8 cellular contexts compared by ENCODE assay signal in the genomic region with DNA sequence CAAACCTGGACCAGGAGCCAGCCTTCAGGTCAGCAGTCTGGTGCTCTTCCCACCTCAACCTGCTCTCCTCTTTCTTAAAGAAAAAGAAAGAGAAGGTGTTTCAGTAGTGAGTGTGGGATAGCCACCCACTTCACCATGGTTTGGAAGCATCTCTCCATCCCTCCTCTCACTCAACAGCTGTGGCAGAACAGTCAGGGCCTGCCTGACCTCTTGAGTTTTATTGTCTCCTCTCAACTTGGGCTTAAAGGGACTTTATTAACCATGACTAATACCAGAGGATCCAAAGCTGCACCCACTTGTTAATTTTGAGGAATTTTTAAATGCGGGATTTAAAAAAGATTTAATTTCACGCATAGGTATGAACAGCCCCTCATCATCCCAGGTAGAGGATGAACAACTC. TPM values are rescaled to one million over a fixed set of nuclear protein-coding genes. Genes with fewer than 3 reads are reported as not detected.
DNase-seq lines count a peak whose midpoint lies in the region; ATAC-seq and TF ChIP-seq lines count a peak whose summit lies in the region.

No MANE protein-coding gene starts in this region.

- peaks cover 27% of the 10 kb centered on the region for H3K36me3 ChIP-seq in iPS-15b (ENCODE audit: control insufficient read depth, insufficient read depth, low read length)
- no peaks in the 10 kb centered on the region for H3K36me3 ChIP-seq in transverse colon

- TF ChIP-seq CTCF in VCaP (conservative IDR thresholded peaks at IDR 0.05) (no peak), transverse colon (IDR thresholded peaks at IDR 0.05) (no peak)

- DNase-seq in activated CD4-positive, alpha-beta T cell treated with anti-CD3 and anti-CD28 coated beads for 36 hours, result no peak
- DNase-seq in activated CD4-positive, alpha-beta T cell treated with anti-CD3 and anti-CD28 coated beads for 1 hour, result no peak
- DNase-seq in transverse colon (no peak), GM03348 (ENCODE audit: low spot score) (no peak), midbrain (lab: John Stamatoyannopoulos, UW) (no peak)

- intact Hi-C loops in activated CD4-positive, alpha-beta T cell treated with anti-CD3 and anti-CD28 coated beads for 36 hours (cut with DNase I, micrococcal nuclease), result no loop called here
- intact Hi-C loops in transverse colon (cut with DNase I; ENCODE audit: low total_unique reads), result no loop called here

- H3K27ac Mint-ChIP-seq in activated CD4-positive, alpha-beta T cell treated with anti-CD3 and anti-CD28 coated beads for 36 hours, result no peak overlapping the region
- H3K27ac Mint-ChIP-seq in stimulated activated memory B cell treated with anti-CD40 and anti-IgM and Interleukin-4, amounts not matched to agents 10 μg/mL and 1 μg/mL and 100 μg/mL, for 72 hours, result peak overlapping the region; percentile 57

- POLR2A ChIA-PET in activated CD4-positive, alpha-beta T cell treated with anti-CD3 and anti-CD28 coated beads for 36 hours (lab: Charles Lee), result no interaction called here

- H3K27ac ChIP-seq in VCaP, result peak overlapping the region; percentile 42; the same call in 1 of the 2 replicates
- no peak overlapping the region for H3K27ac ChIP-seq in transverse colon

- H3K4me1 Mint-ChIP-seq in activated CD4-positive, alpha-beta T cell treated with anti-CD3 and anti-CD28 coated beads for 36 hours, result peaks cover 6% of the 10 kb centered on the region
- H3K4me1 Mint-ChIP-seq in stimulated activated memory B cell treated with anti-CD40 and anti-IgM and Interleukin-4, amounts not matched to agents 10 μg/mL and 1 μg/mL and 100 μg/mL, for 72 hours, result peaks cover 45% of the 10 kb centered on the region

- H3K27me3 Mint-ChIP-seq in activated CD4-positive, alpha-beta T cell treated with anti-CD3 and anti-CD28 coated beads for 36 hours, result peaks cover 42% of the 10 kb centered on the region
- H3K27me3 Mint-ChIP-seq in stimulated activated memory B cell treated with anti-CD40 and anti-IgM and Interleukin-4, amounts not matched to agents 10 μg/mL and 1 μg/mL and 100 μg/mL, for 72 hours, result peaks cover 13% of the 10 kb centered on the region

- CTCF ChIA-PET in activated CD4-positive, alpha-beta T cell treated with anti-CD3 and anti-CD28 coated beads for 36 hours (lab: Charles Lee), result interaction anchor here (0.6 to 1.1 kb wide), 2 partner anchors 18 to 39 kb away, joined by 3 to 4 read pairs; no protein-coding TSS in a partner anchor

- no peak for TF ChIP-seq POLR2A in transverse colon (IDR thresholded peaks at IDR 0.05)

- no peaks in the 10 kb centered on the region for H3K9me3 Mint-ChIP-seq in activated CD4-positive, alpha-beta T cell treated with anti-CD3 and anti-CD28 coated beads for 36 hours (ENCODE audit: low read depth)
- H3K9me3 Mint-ChIP-seq in stimulated activated memory B cell treated with anti-CD40 and anti-IgM and Interleukin-4, amounts not matched to agents 10 μg/mL and 1 μg/mL and 100 μg/mL, for 72 hours, result no peaks in the 10 kb centered on the region

- no peak for ATAC-seq in activated CD4-positive, alpha-beta T cell treated with anti-CD3 and anti-CD28 coated beads for 36 hours
- ATAC-seq in stimulated activated memory B cell treated with anti-CD40 and anti-IgM and Interleukin-4, amounts not matched to agents 10 μg/mL and 1 μg/mL and 100 μg/mL, for 72 hours, result no peak

- H3K9me3 ChIP-seq in iPS-15b (ENCODE audit: control insufficient read depth, insufficient read depth, low read length), result no peaks in the 10 kb centered on the region
- H3K9me3 ChIP-seq in transverse colon, result no peaks in the 10 kb centered on the region

- TF ChIP-seq EP300 in transverse colon (IDR thresholded peaks at IDR 0.05; ENCODE audit: low read depth), result no peak

- in situ Hi-C loops in transverse colon (cut with MboI; ENCODE audit: low pct_ligation_motif_present in 1 of 4, low pct_unique_long_range_greater_than_20kb in 1 of 4, low sequenced_read_pairs in 3 of 4), result no loop called here

- peaks cover 2% of the 10 kb centered on the region for H3K36me3 Mint-ChIP-seq in activated CD4-positive, alpha-beta T cell treated with anti-CD3 and anti-CD28 coated beads for 36 hours (ENCODE audit: low read depth)
- peaks cover 7% of the 10 kb centered on the region for H3K36me3 Mint-ChIP-seq in stimulated activated memory B cell treated with anti-CD40 and anti-IgM and Interleukin-4, amounts not matched to agents 10 μg/mL and 1 μg/mL and 100 μg/mL, for 72 hours

- peaks cover 7% of the 10 kb centered on the region for H3K27me3 ChIP-seq in iPS-15b (ENCODE audit: control insufficient read depth, insufficient read depth, low read length)
- peaks cover 46% of the 10 kb centered on the region for H3K27me3 ChIP-seq in transverse colon

- peak overlapping the region; percentile 82 for H3K4me3 ChIP-seq in iPS-15b (ENCODE audit: low read depth, low read length)
- H3K4me3 ChIP-seq in transverse colon, result peak overlapping the region in 2 of 4 donors; percentile 34 to 67

- H3K4me3 Mint-ChIP-seq in activated CD4-positive, alpha-beta T cell treated with anti-CD3 and anti-CD28 coated beads for 36 hours, result peak overlapping the region; percentile 69
- H3K4me3 Mint-ChIP-seq in stimulated activated memory B cell treated with anti-CD40 and anti-IgM and Interleukin-4, amounts not matched to agents 10 μg/mL and 1 μg/mL and 100 μg/mL, for 72 hours, result peak overlapping the region; percentile 83

- H3K9ac ChIP-seq in iPS-15b (ENCODE audit: low read depth, low read length), result peak overlapping the region; percentile 56

- H3K4me1 ChIP-seq in iPS-15b (ENCODE audit: control insufficient read depth, insufficient read depth, low read length), result peaks cover 27% of the 10 kb centered on the region
- H3K4me1 ChIP-seq in transverse colon, result peaks cover 0 to 31% (median 10%) of the 10 kb centered on the region in 4 donors

- 24 to 40% methylated on average over 2 of the region's 2 CpGs for WGBS in transverse colon (ENCODE audit: low coverage in 1 of 2), 2 donors

RNA-seq across cellular contexts. Expression of gene VASH2, which starts 0.6 kb away (rescaled TPM):
- total RNA-seq in activated CD4-positive, alpha-beta T cell treated with anti-CD3 and anti-CD28 coated beads for 36 hours, result under 1 TPM; 0.34 to 0.53 TPM
- total RNA-seq in transverse colon, result 1 to 10 TPM in 2 of 4 donors, not detected in 2; 1.1 to 1.7 TPM
